ENCODE assay signal across 23 cellular contexts in the genomic region with DNA sequence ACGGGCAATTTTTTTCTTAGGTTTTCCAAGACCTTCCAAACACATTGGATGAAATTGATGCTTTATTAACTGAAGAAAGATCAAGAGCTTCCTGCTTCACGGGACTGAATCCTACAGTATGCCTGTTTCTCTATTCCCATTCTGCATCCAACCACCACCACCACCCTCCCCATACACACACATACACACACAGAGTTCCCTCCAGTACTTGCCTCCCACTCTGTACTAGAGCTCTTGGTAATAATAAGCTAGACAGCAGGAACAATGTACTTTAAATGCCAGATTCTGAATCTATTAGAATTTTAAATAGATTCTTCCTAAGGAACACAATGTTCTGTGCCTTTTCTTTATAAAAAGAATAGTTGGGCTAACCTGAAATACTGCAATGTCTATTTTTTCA.
DNase-seq lines count a peak whose midpoint lies in the region; ATAC-seq and TF ChIP-seq lines count a peak whose summit lies in the region.
"Had no signal": no experiment of that assay in that cellular context is flagged by ENCODE, and none has a peak within 500 bp of the region (broad histone marks: within the 10 kb centered on the region; RNA-seq: fewer than 3 reads in every experiment).

No MANE protein-coding gene starts in this region.

- no peaks in the 10 kb centered on the region for H3K27me3 Mint-ChIP-seq in MCF 10A (ENCODE audit: insufficient read depth, unreplicated experiment)

- no peaks in the 10 kb centered on the region for H3K9me3 Mint-ChIP-seq in MCF 10A (ENCODE audit: unreplicated experiment)

- H3K4me1 Mint-ChIP-seq in MCF 10A (ENCODE audit: insufficient read depth, unreplicated experiment): no peaks in the 10 kb centered on the region
- H3K4me1 Mint-ChIP-seq: CD14-positive monocyte had no signal

- POLR2A ChIA-PET in MCF 10A (lab: Yijun Ruan, JAX): interaction anchor here (1.0 to 1.6 kb wide), 2 partner anchors 90 to 255 kb away, joined by 3 to 5 read pairs; no protein-coding TSS in a partner anchor

- peak overlapping the region; percentile 17 for H3K27ac Mint-ChIP-seq in MCF 10A (ENCODE audit: low read depth, unreplicated experiment)

- DNase-seq in MCF 10A (ENCODE audit: unreplicated experiment) (no peak), breast epithelium (ENCODE audit: low spot score in 2 of 2) (no peak), epithelial cell of proximal tubule (ENCODE audit: low read depth) (peak; percentile 19), renal cortical epithelial cell (ENCODE audit: low read depth) (peak; percentile 86), suprapubic skin (ENCODE audit: low spot score in 2 of 2) (no peak), sigmoid colon (no peak)
- DNase-seq: BE2C; DMS153; H7; KBM-7; MG63; NCI-H1105 treated with DMSO at 0.1 percent for 48 hours; NCI-H146; NCI-H1930; NCI-H446 treated with DMSO at 0.1 percent for 48 hours; NCI-H526; NCI-H82; NK-92 treated with Interleukin-12 subunit alpha and Interleukin-12 subunit beta, amount 100 ng/mL, for 24 hours; PC-3 had no signal

- ATAC-seq in HG03469 (IDR thresholded peaks at IDR 0.05; ENCODE audit: unreplicated experiment): no peak
- ATAC-seq in HG02884 (IDR thresholded peaks at IDR 0.05; ENCODE audit: unreplicated experiment): no peak
- ATAC-seq: PC-3 had no signal

- H3K4me3 Mint-ChIP-seq in MCF 10A (ENCODE audit: unreplicated experiment): no peak overlapping the region
- H3K4me3 Mint-ChIP-seq: CD14-positive monocyte had no signal

- H3K4me1 ChIP-seq in breast epithelium: no peaks in the 10 kb centered on the region
- no peaks in the 10 kb centered on the region for H3K4me1 ChIP-seq in suprapubic skin
- no peaks in the 10 kb centered on the region for H3K4me1 ChIP-seq in sigmoid colon
- H3K4me1 ChIP-seq: BE2C had no signal

- TF ChIP-seq CTCF in MCF 10A (IDR thresholded peaks at IDR 0.05; ENCODE audit: unreplicated experiment): no peak
- no peak for TF ChIP-seq CTCF in breast epithelium (IDR thresholded peaks at IDR 0.05)
- TF ChIP-seq CTCF in epithelial cell of proximal tubule (conservative IDR thresholded peaks at IDR 0.05; ENCODE audit: low read depth, low read length): no peak
- TF ChIP-seq CTCF in suprapubic skin (IDR thresholded peaks at IDR 0.05): no peak
- TF ChIP-seq CTCF in sigmoid colon (IDR thresholded peaks at IDR 0.05): no peak

- H3K36me3 Mint-ChIP-seq in MCF 10A (ENCODE audit: insufficient read depth, unreplicated experiment): peaks cover 59% of the 10 kb centered on the region

- H3K4me3 ChIP-seq in breast epithelium (no peak overlapping the region), epithelial cell of proximal tubule (ENCODE audit: low read depth, low read length) (no peak overlapping the region), suprapubic skin (no peak overlapping the region), sigmoid colon (no peak overlapping the region)
- H3K4me3 ChIP-seq: MG63 had no signal

- no peak overlapping the region for H3K27ac ChIP-seq in breast epithelium
- no peak overlapping the region for H3K27ac ChIP-seq in suprapubic skin
- no peak overlapping the region for H3K27ac ChIP-seq in sigmoid colon
- H3K27ac ChIP-seq: 22Rv1 had no signal

- H3K36me3 ChIP-seq in breast epithelium (no peaks in the 10 kb centered on the region), suprapubic skin (peaks cover 48% of the 10 kb centered on the region), sigmoid colon (peaks cover 0 to 46% (median 4%) of the 10 kb centered on the region in 4 donors)

- TF ChIP-seq EP300 in suprapubic skin (IDR thresholded peaks at IDR 0.05): no peak
- TF ChIP-seq EP300 in sigmoid colon (IDR thresholded peaks at IDR 0.05): no peak

- TF ChIP-seq POLR2A in breast epithelium (IDR thresholded peaks at IDR 0.05) (no peak), suprapubic skin (IDR thresholded peaks at IDR 0.05) (no peak), sigmoid colon (IDR thresholded peaks at IDR 0.05) (no peak)

- no TSS peak for BruUV-seq in MCF 10A (replicated peaks; lab: Mats Ljungman, UMichigan)

- WGBS in suprapubic skin: 81% methylated on average over 2 of the region's 2 CpGs
- WGBS in sigmoid colon, 2 donors: 92 to 93% methylated on average over 2 of the region's 2 CpGs

- CTCF ChIA-PET in MCF 10A (lab: Yijun Ruan, JAX): interaction anchor here (0.5 to 4.2 kb wide), 4 partner anchors 35 to 255 kb away, joined by 3 to 22 read pairs (median 3); no protein-coding TSS in a partner anchor

- intact Hi-C loops in MCF 10A (cut with micrococcal nuclease): no loop called here
- intact Hi-C loops in breast epithelium (cut with DNase I; ENCODE audit: low total_unique reads): no loop called here
- intact Hi-C loops in sigmoid colon (cut with DNase I): no loop called here

- H3K9me3 ChIP-seq in breast epithelium: no peaks in the 10 kb centered on the region
- H3K9me3 ChIP-seq in suprapubic skin: no peaks in the 10 kb centered on the region
- H3K9me3 ChIP-seq in sigmoid colon: no peaks in the 10 kb centered on the region
- H3K9me3 ChIP-seq: BE2C, MG63 had no signal

- no peaks in the 10 kb centered on the region for H3K27me3 ChIP-seq in breast epithelium
- no peaks in the 10 kb centered on the region for H3K27me3 ChIP-seq in suprapubic skin
- no peaks in the 10 kb centered on the region for H3K27me3 ChIP-seq in sigmoid colon
- H3K27me3 ChIP-seq: BE2C, MG63 had no signal

Comparison
In these comparisons a context has a peak if more than half of its experiments do, and no peak if none do; other contexts are left out.
1. DNase-seq: peak in epithelial cell of proximal tubule (single experiment) and renal cortical epithelial cell (single experiment); none in MCF 10A (single experiment), breast epithelium (0 of 2), suprapubic skin (0 of 2) and sigmoid colon (single experiment).